In the genomic region with DNA sequence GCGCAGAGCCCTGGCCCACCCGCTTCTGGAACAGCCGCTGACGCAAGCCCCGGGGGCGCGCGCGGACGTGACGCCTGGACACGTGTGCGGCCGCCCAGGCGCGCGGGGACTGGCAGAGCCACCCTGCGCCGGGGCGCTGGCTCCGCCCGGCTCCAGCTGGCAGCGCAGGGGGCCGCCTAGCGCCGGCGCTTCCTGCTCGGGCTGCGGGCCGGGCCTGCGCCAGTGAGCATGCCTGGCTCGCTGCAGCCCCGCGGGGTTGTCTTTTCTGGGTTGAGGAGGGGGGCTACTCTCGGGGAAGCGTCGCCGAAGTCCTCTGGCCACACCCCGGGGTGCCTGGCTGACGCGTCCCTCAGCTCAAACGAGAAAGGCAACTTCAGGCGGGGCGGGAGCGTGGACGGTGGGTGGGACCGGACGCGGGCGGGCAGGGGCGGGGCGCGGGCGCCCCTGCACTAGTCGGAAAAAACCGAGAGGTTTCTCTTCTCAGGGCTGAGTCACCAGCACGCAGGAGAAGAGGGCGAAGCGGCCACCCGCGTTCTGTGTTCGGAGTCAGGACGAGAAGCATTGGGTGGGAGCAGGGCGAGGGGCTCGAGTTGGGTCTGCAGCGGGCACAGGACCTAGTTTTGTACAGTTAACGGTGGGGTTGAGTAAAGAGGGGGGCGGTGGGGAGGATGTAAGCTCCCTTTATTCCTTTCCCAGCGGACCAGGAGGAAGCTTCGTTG, we compare ENCODE assay signal across 1 cellular context.
TF ChIP-seq lines count a peak whose summit lies in the region.

A gene with protein sequence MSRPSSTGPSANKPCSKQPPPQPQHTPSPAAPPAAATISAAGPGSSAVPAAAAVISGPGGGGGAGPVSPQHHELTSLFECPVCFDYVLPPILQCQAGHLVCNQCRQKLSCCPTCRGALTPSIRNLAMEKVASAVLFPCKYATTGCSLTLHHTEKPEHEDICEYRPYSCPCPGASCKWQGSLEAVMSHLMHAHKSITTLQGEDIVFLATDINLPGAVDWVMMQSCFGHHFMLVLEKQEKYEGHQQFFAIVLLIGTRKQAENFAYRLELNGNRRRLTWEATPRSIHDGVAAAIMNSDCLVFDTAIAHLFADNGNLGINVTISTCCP (minus strand): TSS at position 48 of the 719 bp plus-strand sequence. CDS start 320 bp downstream, outside the sequence.

TF ChIP-seq in HEK293, 187 proteins besides CTCF, POLR2A, EP300 and RAD21 (continued from another document and continues in another):
- TF ChIP-seq HIC1 (tag by site-specific recombination; IDR thresholded peaks at IDR 0.05) (no peak), SCRT1 (tag by site-specific recombination; IDR thresholded peaks at IDR 0.05; ENCODE audit: borderline replicate concordance) (no peak), GLIS1 (tag by site-specific recombination; IDR thresholded peaks at IDR 0.05) (peak; percentile 70), ZNF560 (tag by site-specific recombination; IDR thresholded peaks at IDR 0.05; ENCODE audit: borderline replicate concordance) (no peak), ATF2 (tag by site-specific recombination; IDR thresholded peaks at IDR 0.05; ENCODE audit: low read depth) (no peak), ZNF514 (tag by site-specific recombination; IDR thresholded peaks at IDR 0.05) (no peak), ZNF175 (tag by site-specific recombination; IDR thresholded peaks at IDR 0.05) (no peak), ZNF629 (tag by site-specific recombination; IDR thresholded peaks at IDR 0.05) (peak; percentile 24; the same call in 1 of the 2 replicates), YY1 (tag by site-specific recombination; IDR thresholded peaks at IDR 0.05) (no peak), PRDM1 (tag by site-specific recombination; IDR thresholded peaks at IDR 0.05) (no peak), ZNF571 (tag by site-specific recombination; IDR thresholded peaks at IDR 0.05) (no peak), ZNF391 (tag by site-specific recombination; IDR thresholded peaks at IDR 0.05; ENCODE audit: borderline replicate concordance, low read depth) (no peak), ZNF140 (tag by site-specific recombination; IDR thresholded peaks at IDR 0.05) (no peak), ZFP3 (tag by site-specific recombination; IDR thresholded peaks at IDR 0.05; ENCODE audit: low read depth) (no peak), ZNF76 (tag by site-specific recombination; IDR thresholded peaks at IDR 0.05; ENCODE audit: borderline replicate concordance, low read depth) (no peak; the same call in 1 of the 2 replicates), ZNF311 (tag by site-specific recombination; IDR thresholded peaks at IDR 0.05; ENCODE audit: borderline replicate concordance) (no peak), ZNF501 (tag by site-specific recombination; IDR thresholded peaks at IDR 0.05) (no peak), INSM2 (tag by site-specific recombination; IDR thresholded peaks at IDR 0.05) (no peak), ZNF335 (tag by site-specific recombination; conservative IDR thresholded peaks at IDR 0.05) (peak; percentile 43), ZIC2 (tag by site-specific recombination; IDR thresholded peaks at IDR 0.05) (peak; percentile 55), RBAK (tag by site-specific recombination; IDR thresholded peaks at IDR 0.05) (no peak), ZNF426 (tag by site-specific recombination; IDR thresholded peaks at IDR 0.05) (no peak), ZNF792 (tag by site-specific recombination; IDR thresholded peaks at IDR 0.05) (no peak), ZNF639 (tag by site-specific recombination; IDR thresholded peaks at IDR 0.05) (no peak), ZBTB17 (tag by site-specific recombination; IDR thresholded peaks at IDR 0.05) (no peak; the same call in none of the 2 replicates), ZNF146 (tag by site-specific recombination; IDR thresholded peaks at IDR 0.05) (no peak)
- TF ChIP-seq, protein P1, sequence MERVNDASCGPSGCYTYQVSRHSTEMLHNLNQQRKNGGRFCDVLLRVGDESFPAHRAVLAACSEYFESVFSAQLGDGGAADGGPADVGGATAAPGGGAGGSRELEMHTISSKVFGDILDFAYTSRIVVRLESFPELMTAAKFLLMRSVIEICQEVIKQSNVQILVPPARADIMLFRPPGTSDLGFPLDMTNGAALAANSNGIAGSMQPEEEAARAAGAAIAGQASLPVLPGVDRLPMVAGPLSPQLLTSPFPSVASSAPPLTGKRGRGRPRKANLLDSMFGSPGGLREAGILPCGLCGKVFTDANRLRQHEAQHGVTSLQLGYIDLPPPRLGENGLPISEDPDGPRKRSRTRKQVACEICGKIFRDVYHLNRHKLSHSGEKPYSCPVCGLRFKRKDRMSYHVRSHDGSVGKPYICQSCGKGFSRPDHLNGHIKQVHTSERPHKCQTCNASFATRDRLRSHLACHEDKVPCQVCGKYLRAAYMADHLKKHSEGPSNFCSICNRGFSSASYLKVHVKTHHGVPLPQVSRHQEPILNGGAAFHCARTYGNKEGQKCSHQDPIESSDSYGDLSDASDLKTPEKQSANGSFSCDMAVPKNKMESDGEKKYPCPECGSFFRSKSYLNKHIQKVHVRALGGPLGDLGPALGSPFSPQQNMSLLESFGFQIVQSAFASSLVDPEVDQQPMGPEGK (tag by site-specific recombination; IDR thresholded peaks at IDR 0.05) = peak; percentile 78
- TF ChIP-seq, protein P2, sequence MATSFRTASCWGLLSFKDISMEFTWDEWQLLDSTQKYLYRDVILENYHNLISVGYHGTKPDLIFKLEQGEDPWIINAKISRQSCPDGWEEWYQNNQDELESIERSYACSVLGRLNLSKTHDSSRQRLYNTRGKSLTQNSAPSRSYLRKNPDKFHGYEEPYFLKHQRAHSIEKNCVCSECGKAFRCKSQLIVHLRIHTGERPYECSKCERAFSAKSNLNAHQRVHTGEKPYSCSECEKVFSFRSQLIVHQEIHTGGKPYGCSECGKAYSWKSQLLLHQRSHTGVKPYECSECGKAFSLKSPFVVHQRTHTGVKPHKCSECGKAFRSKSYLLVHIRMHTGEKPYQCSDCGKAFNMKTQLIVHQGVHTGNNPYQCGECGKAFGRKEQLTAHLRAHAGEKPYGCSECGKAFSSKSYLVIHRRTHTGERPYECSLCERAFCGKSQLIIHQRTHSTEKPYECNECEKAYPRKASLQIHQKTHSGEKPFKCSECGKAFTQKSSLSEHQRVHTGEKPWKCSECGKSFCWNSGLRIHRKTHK (tag by site-specific recombination; IDR thresholded peaks at IDR 0.05) = no peak
- TF ChIP-seq, protein P3, sequence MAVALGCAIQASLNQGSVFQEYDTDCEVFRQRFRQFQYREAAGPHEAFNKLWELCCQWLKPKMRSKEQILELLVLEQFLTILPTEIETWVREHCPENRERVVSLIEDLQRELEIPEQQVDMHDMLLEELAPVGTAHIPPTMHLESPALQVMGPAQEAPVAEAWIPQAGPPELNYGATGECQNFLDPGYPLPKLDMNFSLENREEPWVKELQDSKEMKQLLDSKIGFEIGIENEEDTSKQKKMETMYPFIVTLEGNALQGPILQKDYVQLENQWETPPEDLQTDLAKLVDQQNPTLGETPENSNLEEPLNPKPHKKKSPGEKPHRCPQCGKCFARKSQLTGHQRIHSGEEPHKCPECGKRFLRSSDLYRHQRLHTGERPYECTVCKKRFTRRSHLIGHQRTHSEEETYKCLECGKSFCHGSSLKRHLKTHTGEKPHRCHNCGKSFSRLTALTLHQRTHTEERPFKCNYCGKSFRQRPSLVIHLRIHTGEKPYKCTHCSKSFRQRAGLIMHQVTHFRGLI (tag by site-specific recombination; IDR thresholded peaks at IDR 0.05) = no peak
- TF ChIP-seq, protein P4, sequence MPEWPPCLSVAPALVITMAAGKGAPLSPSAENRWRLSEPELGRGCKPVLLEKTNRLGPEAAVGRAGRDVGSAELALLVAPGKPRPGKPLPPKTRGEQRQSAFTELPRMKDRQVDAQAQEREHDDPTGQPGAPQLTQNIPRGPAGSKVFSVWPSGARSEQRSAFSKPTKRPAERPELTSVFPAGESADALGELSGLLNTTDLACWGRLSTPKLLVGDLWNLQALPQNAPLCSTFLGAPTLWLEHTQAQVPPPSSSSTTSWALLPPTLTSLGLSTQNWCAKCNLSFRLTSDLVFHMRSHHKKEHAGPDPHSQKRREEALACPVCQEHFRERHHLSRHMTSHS (tag by site-specific recombination; IDR thresholded peaks at IDR 0.05) = no peak
- TF ChIP-seq, protein P5, sequence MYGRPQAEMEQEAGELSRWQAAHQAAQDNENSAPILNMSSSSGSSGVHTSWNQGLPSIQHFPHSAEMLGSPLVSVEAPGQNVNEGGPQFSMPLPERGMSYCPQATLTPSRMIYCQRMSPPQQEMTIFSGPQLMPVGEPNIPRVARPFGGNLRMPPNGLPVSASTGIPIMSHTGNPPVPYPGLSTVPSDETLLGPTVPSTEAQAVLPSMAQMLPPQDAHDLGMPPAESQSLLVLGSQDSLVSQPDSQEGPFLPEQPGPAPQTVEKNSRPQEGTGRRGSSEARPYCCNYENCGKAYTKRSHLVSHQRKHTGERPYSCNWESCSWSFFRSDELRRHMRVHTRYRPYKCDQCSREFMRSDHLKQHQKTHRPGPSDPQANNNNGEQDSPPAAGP (tag by site-specific recombination; IDR thresholded peaks at IDR 0.05) = no peak
- TF ChIP-seq, protein P6, sequence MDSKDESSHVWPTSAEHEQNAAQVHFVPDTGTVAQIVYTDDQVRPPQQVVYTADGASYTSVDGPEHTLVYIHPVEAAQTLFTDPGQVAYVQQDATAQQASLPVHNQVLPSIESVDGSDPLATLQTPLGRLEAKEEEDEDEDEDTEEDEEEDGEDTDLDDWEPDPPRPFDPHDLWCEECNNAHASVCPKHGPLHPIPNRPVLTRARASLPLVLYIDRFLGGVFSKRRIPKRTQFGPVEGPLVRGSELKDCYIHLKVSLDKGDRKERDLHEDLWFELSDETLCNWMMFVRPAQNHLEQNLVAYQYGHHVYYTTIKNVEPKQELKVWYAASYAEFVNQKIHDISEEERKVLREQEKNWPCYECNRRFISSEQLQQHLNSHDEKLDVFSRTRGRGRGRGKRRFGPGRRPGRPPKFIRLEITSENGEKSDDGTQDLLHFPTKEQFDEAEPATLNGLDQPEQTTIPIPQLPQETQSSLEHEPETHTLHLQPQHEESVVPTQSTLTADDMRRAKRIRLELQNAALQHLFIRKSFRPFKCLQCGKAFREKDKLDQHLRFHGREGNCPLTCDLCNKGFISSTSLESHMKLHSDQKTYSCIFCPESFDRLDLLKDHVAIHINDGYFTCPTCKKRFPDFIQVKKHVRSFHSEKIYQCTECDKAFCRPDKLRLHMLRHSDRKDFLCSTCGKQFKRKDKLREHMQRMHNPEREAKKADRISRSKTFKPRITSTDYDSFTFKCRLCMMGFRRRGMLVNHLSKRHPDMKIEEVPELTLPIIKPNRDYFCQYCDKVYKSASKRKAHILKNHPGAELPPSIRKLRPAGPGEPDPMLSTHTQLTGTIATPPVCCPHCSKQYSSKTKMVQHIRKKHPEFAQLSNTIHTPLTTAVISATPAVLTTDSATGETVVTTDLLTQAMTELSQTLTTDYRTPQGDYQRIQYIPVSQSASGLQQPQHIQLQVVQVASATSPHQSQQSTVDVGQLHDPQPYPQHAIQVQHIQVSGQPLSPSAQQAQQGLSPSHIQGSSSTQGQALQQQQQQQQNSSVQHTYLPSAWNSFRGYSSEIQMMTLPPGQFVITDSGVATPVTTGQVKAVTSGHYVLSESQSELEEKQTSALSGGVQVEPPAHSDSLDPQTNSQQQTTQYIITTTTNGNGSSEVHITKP (tag by site-specific recombination; IDR thresholded peaks at IDR 0.05) = peak; percentile 26; the same call in 1 of the 2 replicates
- TF ChIP-seq, protein P7, sequence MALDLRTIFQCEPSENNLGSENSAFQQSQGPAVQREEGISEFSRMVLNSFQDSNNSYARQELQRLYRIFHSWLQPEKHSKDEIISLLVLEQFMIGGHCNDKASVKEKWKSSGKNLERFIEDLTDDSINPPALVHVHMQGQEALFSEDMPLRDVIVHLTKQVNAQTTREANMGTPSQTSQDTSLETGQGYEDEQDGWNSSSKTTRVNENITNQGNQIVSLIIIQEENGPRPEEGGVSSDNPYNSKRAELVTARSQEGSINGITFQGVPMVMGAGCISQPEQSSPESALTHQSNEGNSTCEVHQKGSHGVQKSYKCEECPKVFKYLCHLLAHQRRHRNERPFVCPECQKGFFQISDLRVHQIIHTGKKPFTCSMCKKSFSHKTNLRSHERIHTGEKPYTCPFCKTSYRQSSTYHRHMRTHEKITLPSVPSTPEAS (tag by site-specific recombination; IDR thresholded peaks at IDR 0.05) = no peak
